23 cellular contexts compared by ENCODE assay signal in the genomic region with DNA sequence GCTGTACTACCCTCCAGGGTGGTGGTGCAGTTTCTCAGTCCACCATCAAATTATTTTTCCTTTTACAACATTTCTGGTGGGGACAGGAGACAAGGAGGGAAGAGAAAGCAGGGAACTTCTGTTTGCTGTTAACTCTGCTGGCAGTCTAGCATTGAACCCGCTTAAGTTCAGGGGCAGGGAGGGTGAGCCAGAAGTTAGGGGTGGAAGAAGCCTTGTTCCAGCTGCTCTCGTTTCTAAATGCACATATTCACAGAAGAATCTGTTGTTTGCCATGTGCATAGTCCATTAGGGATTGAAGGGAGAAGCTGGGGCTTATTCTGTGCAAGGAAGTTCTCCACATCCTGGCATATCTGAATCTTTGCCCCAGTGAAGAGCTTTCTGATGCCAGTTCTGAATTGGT. TPM values are rescaled to one million over a fixed set of nuclear protein-coding genes. Genes with fewer than 3 reads are reported as not detected.
DNase-seq lines count a peak whose midpoint lies in the region; ATAC-seq and TF ChIP-seq lines count a peak whose summit lies in the region.
"Had no signal": no experiment of that assay in that cellular context is flagged by ENCODE, and none has a peak within 500 bp of the region (broad histone marks: within the 10 kb centered on the region; RNA-seq: fewer than 3 reads in every experiment).

No MANE protein-coding gene starts in this region.

- whole genome bisulfite sequencing in hepatocyte (ENCODE audit: low lambda C conversion rate, missing lambda C conversion rate) = 66% methylated on average over 2 of the region's 2 CpGs

- no TSS peak for BruUV-seq in Calu3 (replicated peaks; lab: Mats Ljungman, UMichigan)

- DNase-seq in GM23338 (ENCODE audit: low spot score) (no peak), T-cell (no peak), globus pallidus (ENCODE audit: low spot score) (peak; percentile 22), NCI-H510A (lab: John Stamatoyannopoulos, UW) (no peak), hepatocyte (ENCODE audit: low spot score) (no peak), Calu3 (no peak)
- no peak for DNase-seq in stimulated activated naive B cell treated with anti-CD40 and anti-IgM and Interleukin-4, amounts not matched to agents 10 μg/mL and 1 μg/mL and 100 μg/mL, for 72 hours
- DNase-seq in stimulated activated CD4-positive, alpha-beta T cell treated with anti-CD3 and anti-CD28 coated beads, Interleukin-15, amount 100 ng/mL, for 24 hours = no peak
- DNase-seq: activated CD4-positive, alpha-beta T cell treated with anti-CD3 and anti-CD28 coated beads for 1 hour; DMS79; HFFc6; lower lobe of right lung; NCI-H1694 treated with DMSO at 0.1 percent for 48 hours; NCI-H524 treated with DMSO at 0.1 percent for 48 hours; stimulated activated naive CD8-positive, alpha-beta T cell treated with anti-CD3 and anti-CD28 coated beads, Interleukin-15, amount 100 ng/mL, for 72 hours; T-helper 1 cell had no signal

- TF ChIP-seq CTCF in GM23338 (conservative IDR thresholded peaks at IDR 0.05; ENCODE audit: low read depth in 2 of 2) (no peak), hepatocyte (IDR thresholded peaks at IDR 0.05; ENCODE audit: poor library complexity) (no peak), Calu3 (IDR thresholded peaks at IDR 0.05; ENCODE audit: unreplicated experiment) (no peak)

- no peaks in the 10 kb centered on the region for H3K9me3 ChIP-seq in hepatocyte (ENCODE audit: low read depth)
- H3K9me3 ChIP-seq: lower lobe of right lung, neutrophil had no signal

- H2AFZ ChIP-seq in GM23338 (no peak overlapping the region), hepatocyte (no peak overlapping the region)
- H2AFZ ChIP-seq: PC-9 had no signal

- POLR2A ChIA-PET in T-cell (lab: Charles Lee) = interaction anchor here (0.5 to 0.6 kb wide), 2 partner anchors 443 to 502 kb away, joined by 3 to 5 read pairs; no protein-coding TSS in a partner anchor

- H3K36me3 Mint-ChIP-seq in GM23338 (ENCODE audit: low read depth) (no peaks in the 10 kb centered on the region), T-cell (peaks cover 15% of the 10 kb centered on the region), Calu3 (ENCODE audit: insufficient read depth, unreplicated experiment) (peaks cover 7% of the 10 kb centered on the region)
- H3K36me3 Mint-ChIP-seq in stimulated activated naive B cell treated with anti-CD40 and anti-IgM and Interleukin-4, amounts not matched to agents 10 μg/mL and 1 μg/mL and 100 μg/mL, for 72 hours = peaks cover 2% of the 10 kb centered on the region in 2 donors

- no peak overlapping the region for H3K27ac ChIP-seq in GM23338 (ENCODE audit: low read depth)
- H3K27ac ChIP-seq in hepatocyte = no peak overlapping the region
- H3K27ac ChIP-seq: HL-60, lower lobe of right lung, neutrophil, PC-9 had no signal

- no peak overlapping the region for H3K4me2 ChIP-seq in GM23338
- no peak overlapping the region for H3K4me2 ChIP-seq in hepatocyte
- H3K4me2 ChIP-seq: PC-9 had no signal

- no peak overlapping the region for H3K4me3 Mint-ChIP-seq in GM23338
- H3K4me3 Mint-ChIP-seq in T-cell = no peak overlapping the region
- H3K4me3 Mint-ChIP-seq in stimulated activated naive B cell treated with anti-CD40 and anti-IgM and Interleukin-4, amounts not matched to agents 10 μg/mL and 1 μg/mL and 100 μg/mL, for 72 hours = no peak overlapping the region
- H3K4me3 Mint-ChIP-seq in Calu3 (ENCODE audit: low read depth, unreplicated experiment) = no peak overlapping the region
- H3K4me3 Mint-ChIP-seq: HFFc6; stimulated activated naive CD8-positive, alpha-beta T cell treated with anti-CD3 and anti-CD28 coated beads, Interleukin-15, amount 100 ng/mL, for 72 hours had no signal

- H3K27ac Mint-ChIP-seq in GM23338 (0 out of 2 replicates have a peak overlapping the region, but pooled peaks have one; percentile 24), T-cell (peak overlapping the region; percentile 12 to 23), Calu3 (ENCODE audit: unreplicated experiment) (no peak overlapping the region)
- H3K27ac Mint-ChIP-seq in stimulated activated naive B cell treated with anti-CD40 and anti-IgM and Interleukin-4, amounts not matched to agents 10 μg/mL and 1 μg/mL and 100 μg/mL, for 72 hours = peak overlapping the region; percentile 6
- H3K27ac Mint-ChIP-seq: stimulated activated naive CD8-positive, alpha-beta T cell treated with anti-CD3 and anti-CD28 coated beads, Interleukin-15, amount 100 ng/mL, for 72 hours had no signal

- no peaks in the 10 kb centered on the region for H3F3A ChIP-seq in GM23338 (replicated peaks; ENCODE audit: low read depth)

- H3K79me2 ChIP-seq in GM23338 (replicated peaks; ENCODE audit: insufficient read depth) (no peaks in the 10 kb centered on the region), hepatocyte (no peaks in the 10 kb centered on the region)

- H3K4me3 ChIP-seq in GM23338 (no peak overlapping the region), hepatocyte (no peak overlapping the region)
- H3K4me3 ChIP-seq: lower lobe of right lung, PC-9, skin epidermis had no signal

- CTCF ChIA-PET in T-cell (lab: Charles Lee) = interaction anchor here (0.9 to 3.8 kb wide), 6 partner anchors 738 to 800 kb away, joined by 3 to 28 read pairs (median 6); no protein-coding TSS in a partner anchor
- CTCF ChIA-PET in Calu3 (lab: Charles Lee) = interaction anchor here (1.5 to 3.4 kb wide), 2 partner anchors 81 to 739 kb away, joined by 5 to 14 read pairs; no protein-coding TSS in a partner anchor

- no peaks in the 10 kb centered on the region for H3K9me2 ChIP-seq in GM23338 (ENCODE audit: insufficient read depth)
- H3K9me2 ChIP-seq in hepatocyte (replicated peaks; ENCODE audit: insufficient read depth) = no peaks in the 10 kb centered on the region

- H3K9me3 Mint-ChIP-seq in GM23338 = no peaks in the 10 kb centered on the region
- no peaks in the 10 kb centered on the region for H3K9me3 Mint-ChIP-seq in T-cell
- no peaks in the 10 kb centered on the region for H3K9me3 Mint-ChIP-seq in stimulated activated naive B cell treated with anti-CD40 and anti-IgM and Interleukin-4, amounts not matched to agents 10 μg/mL and 1 μg/mL and 100 μg/mL, for 72 hours
- no peaks in the 10 kb centered on the region for H3K9me3 Mint-ChIP-seq in Calu3 (ENCODE audit: low read depth, unreplicated experiment)
- H3K9me3 Mint-ChIP-seq: HFFc6; stimulated activated naive CD8-positive, alpha-beta T cell treated with anti-CD3 and anti-CD28 coated beads, Interleukin-15, amount 100 ng/mL, for 72 hours had no signal

- H3K4me1 Mint-ChIP-seq in GM23338 (peaks cover 13% of the 10 kb centered on the region), T-cell (peaks cover 9 to 11% (median 10%) of the 10 kb centered on the region in 3 donors), Calu3 (ENCODE audit: low read depth, unreplicated experiment) (peaks cover 55% of the 10 kb centered on the region)
- H3K4me1 Mint-ChIP-seq in stimulated activated naive B cell treated with anti-CD40 and anti-IgM and Interleukin-4, amounts not matched to agents 10 μg/mL and 1 μg/mL and 100 μg/mL, for 72 hours = peaks cover 3 to 11% of the 10 kb centered on the region in 2 donors

- intact Hi-C loops in Calu3 (cut with micrococcal nuclease; ENCODE audit: unreplicated experiment) = loop anchor here (5.0 to 10.0 kb wide), 4 partner anchors 411 to 678 kb away; a partner anchor contains a TSS

- H4K20me1 ChIP-seq in GM23338 (replicated peaks; ENCODE audit: insufficient read depth) = no peaks in the 10 kb centered on the region
- H4K20me1 ChIP-seq in hepatocyte (ENCODE audit: insufficient read depth, poor library complexity, severe bottlenecking) = no peaks in the 10 kb centered on the region

- peaks cover 11% of the 10 kb centered on the region; the same call in 1 of the 2 replicates for H3K4me1 ChIP-seq in GM23338 (ENCODE audit: insufficient read depth)
- peaks cover 14% of the 10 kb centered on the region for H3K4me1 ChIP-seq in hepatocyte (ENCODE audit: insufficient read depth)

- no peaks in the 10 kb centered on the region for H3K27me3 ChIP-seq in GM23338 (ENCODE audit: insufficient read depth)
- H3K27me3 ChIP-seq in hepatocyte = no peaks in the 10 kb centered on the region
- H3K27me3 ChIP-seq: neutrophil had no signal

- H3K27me3 Mint-ChIP-seq in GM23338 (ENCODE audit: insufficient read depth, low read depth, poor library complexity) (no peaks in the 10 kb centered on the region), T-cell (no peaks in the 10 kb centered on the region), Calu3 (ENCODE audit: unreplicated experiment) (no peaks in the 10 kb centered on the region)
- no peaks in the 10 kb centered on the region for H3K27me3 Mint-ChIP-seq in stimulated activated naive B cell treated with anti-CD40 and anti-IgM and Interleukin-4, amounts not matched to agents 10 μg/mL and 1 μg/mL and 100 μg/mL, for 72 hours
- H3K27me3 Mint-ChIP-seq: stimulated activated naive CD8-positive, alpha-beta T cell treated with anti-CD3 and anti-CD28 coated beads, Interleukin-15, amount 100 ng/mL, for 72 hours had no signal

- H3K36me3 ChIP-seq in GM23338 (ENCODE audit: insufficient read depth) = no peaks in the 10 kb centered on the region
- no peaks in the 10 kb centered on the region for H3K36me3 ChIP-seq in hepatocyte (replicated peaks; ENCODE audit: insufficient read depth, low read depth)
- H3K36me3 ChIP-seq: lower lobe of right lung, neutrophil had no signal

- no peak; the same call in 2 of the 3 replicates for ATAC-seq in GM23338
- no peak for ATAC-seq in T-cell (replicated peaks in 1 of 4)
- no peak for ATAC-seq in stimulated activated naive B cell treated with anti-CD40 and anti-IgM and Interleukin-4, amounts not matched to agents 10 μg/mL and 1 μg/mL and 100 μg/mL, for 72 hours (replicated peaks)

RNA-seq across cellular contexts. Expression of a gene that starts 32.4 kb away (rescaled TPM):
- total RNA-seq in GM23338 (2014; rRNA removed; shearing (Covaris generic)) = 1.4 TPM in 1 of 2 replicates, not detected in the other
- polyA plus RNA-seq in GM23338 (2016; fragmentation: Nextera tagmentation; extraction: Ambion mirVana) (0.15 and 0.54 TPM in 2 replicates), hepatocyte (2.9 and 5.3 TPM in 2 replicates)
- total RNA-seq in T-cell (under 1 TPM in 1 of 5 donors, not detected in 4; 0.22 TPM), hepatocyte (9.6 and 10.2 TPM in 2 replicates), Calu3 (2022) (0.87 TPM in 1 of 2 replicates, not detected in the other)
- total RNA-seq: HFFc6, LHCN-M2, lower lobe of right lung, PC-9 had no signal
- polyA plus RNA-seq: adipose tissue, esophagus had no signal
